Comparison of ENCODE assay signal across 27 cellular contexts in the genomic region with DNA sequence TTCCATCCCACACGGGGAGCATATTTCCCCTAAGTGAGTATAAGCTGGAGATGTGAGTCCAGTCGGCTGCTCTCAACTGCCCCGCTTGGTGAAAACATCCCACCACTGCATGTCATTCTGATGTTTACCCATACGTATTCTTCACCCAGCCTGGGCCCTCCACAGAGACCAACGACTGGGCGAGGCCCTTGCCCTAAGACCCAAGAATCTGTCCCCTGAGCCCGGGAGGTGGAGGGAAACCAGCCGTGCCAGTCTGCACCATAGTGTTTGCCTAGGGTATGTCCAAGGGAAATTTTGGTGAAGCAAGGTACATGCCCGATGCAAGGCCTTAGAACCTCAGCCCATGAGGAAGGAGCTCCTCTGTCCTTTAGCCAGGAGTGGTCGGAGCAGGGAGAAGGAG.
"Had no signal": no experiment of that assay in that cellular context is flagged by ENCODE, and none has a peak within 500 bp of the region (broad histone marks: within the 10 kb centered on the region; RNA-seq: fewer than 3 reads in every experiment).

No MANE protein-coding gene starts in this region.

- H3K27ac ChIP-seq: stomach, suprapubic skin, testis, thoracic aorta, thyroid gland, tibial artery, tibial nerve, transverse colon, upper lobe of left lung, upper lobe of right lung, uterus, vagina had no signal

- H3K36me3 ChIP-seq: stomach, suprapubic skin, thoracic aorta, thyroid gland, tibial artery, tibial nerve, transverse colon, upper lobe of left lung, upper lobe of right lung, uterus, vagina had no signal

- H3K4me3 ChIP-seq: stomach, suprapubic skin, testis, thoracic aorta, thyroid gland, tibial artery, tibial nerve, transverse colon, upper lobe of left lung, upper lobe of right lung, uterus, vagina had no signal

- H3K9me3 ChIP-seq: stomach, suprapubic skin, testis, thoracic aorta, thyroid gland, tibial artery, transverse colon, upper lobe of left lung, upper lobe of right lung, uterus, vagina had no signal

- H3K27me3 ChIP-seq: stomach, testis, thyroid gland, tibial nerve, transverse colon, upper lobe of left lung, upper lobe of right lung, uterus, vagina had no signal

- H3K27me3 Mint-ChIP-seq: stimulated activated memory B cell treated with anti-CD40 and anti-IgM and Interleukin-4, amounts not matched to agents 10 μg/mL and 1 μg/mL and 100 μg/mL, for 72 hours; stimulated activated naive B cell treated with anti-CD40 and anti-IgM and Interleukin-4, amounts not matched to agents 10 μg/mL and 1 μg/mL and 100 μg/mL, for 72 hours; stimulated activated naive CD8-positive, alpha-beta T cell treated with anti-CD3 and anti-CD28 coated beads, Interleukin-15, amount 100 ng/mL, for 72 hours; stimulated activated naive CD8-positive, alpha-beta T cell treated with anti-CD3 and anti-CD28 coated beads, Interleukin-15, Interleukin-2, amounts not matched to agents 100 ng/mL and 50 ng/mL, for 24 hours had no signal

- H3K9me3 Mint-ChIP-seq: stimulated activated effector memory CD8-positive, alpha-beta T cell treated with anti-CD3 and anti-CD28 coated beads, Interleukin-12 subunit alpha, Interleukin-12 subunit beta, amount 100 ng/mL, for 72 hours; stimulated activated naive CD8-positive, alpha-beta T cell treated with anti-CD3 and anti-CD28 coated beads, Interleukin-15, Interleukin-2, amounts not matched to agents 100 ng/mL and 50 ng/mL, for 24 hours; type B pancreatic cell had no signal

- H3K27ac Mint-ChIP-seq: stimulated activated effector memory CD8-positive, alpha-beta T cell treated with anti-CD3 and anti-CD28 coated beads, Interleukin-12 subunit alpha, Interleukin-12 subunit beta, amount 100 ng/mL, for 72 hours; stimulated activated naive CD8-positive, alpha-beta T cell treated with anti-CD3 and anti-CD28 coated beads, Interleukin-15, amount 100 ng/mL, for 72 hours; stimulated activated naive CD8-positive, alpha-beta T cell treated with anti-CD3 and anti-CD28 coated beads, Interleukin-15, Interleukin-2, amounts not matched to agents 100 ng/mL and 50 ng/mL, for 24 hours; type B pancreatic cell had no signal

- DNase-seq: stimulated activated CD4-positive, alpha-beta T cell treated with anti-CD3 and anti-CD28 coated beads, Interleukin-4, amount 100 ng/mL, for 1 hour; stimulated activated CD4-positive, alpha-beta T cell treated with anti-CD3 and anti-CD28 coated beads, Interleukin-4, amount 100 ng/mL, for 24 hours; stimulated activated CD4-positive, alpha-beta T cell treated with anti-CD3 and anti-CD28 coated beads, Interleukin-4, amount 100 ng/mL, for 4 hours; stimulated activated CD8-positive, alpha-beta memory T cell treated with anti-CD3 and anti-CD28 coated beads, Interleukin-4, amount 100 ng/mL, for 48 hours; stimulated activated naive B cell treated with anti-CD40 and anti-IgM and Interleukin-4, amounts not matched to agents 10 μg/mL and 1 μg/mL and 100 μg/mL, for 72 hours; stimulated activated naive CD4-positive, alpha-beta T cell; stimulated activated naive CD4-positive, alpha-beta T cell treated with Interleukin-2 at 50 U/mL for 16 hours; stimulated activated naive CD8-positive, alpha-beta T cell treated with anti-CD3 and anti-CD28 coated beads, Interleukin-15, amount 100 ng/mL, for 72 hours; stimulated activated naive CD8-positive, alpha-beta T cell treated with anti-CD3 and anti-CD28 coated beads, Interleukin-15, Interleukin-2, amounts not matched to agents 100 U/mL and 50 U/mL, for 24 hours; stomach; substantia nigra; testis; thyroid gland; tibial artery; transverse colon; trophoblast cell; upper lobe of left lung; upper lobe of right lung; uterus had no signal

- H3K36me3 Mint-ChIP-seq: stimulated activated effector memory CD8-positive, alpha-beta T cell treated with anti-CD3 and anti-CD28 coated beads, Interleukin-12 subunit alpha, Interleukin-12 subunit beta, amount 100 ng/mL, for 72 hours; stimulated activated memory B cell treated with anti-CD40 and anti-IgM and Interleukin-4, amounts not matched to agents 10 μg/mL and 1 μg/mL and 100 μg/mL, for 72 hours; type B pancreatic cell had no signal

- H3K4me3 Mint-ChIP-seq: stimulated activated effector memory CD8-positive, alpha-beta T cell treated with anti-CD3 and anti-CD28 coated beads, Interleukin-12 subunit alpha, Interleukin-12 subunit beta, amount 100 ng/mL, for 72 hours; stimulated activated memory B cell treated with anti-CD40 and anti-IgM and Interleukin-4, amounts not matched to agents 10 μg/mL and 1 μg/mL and 100 μg/mL, for 72 hours; stimulated activated naive B cell treated with anti-CD40 and anti-IgM and Interleukin-4, amounts not matched to agents 10 μg/mL and 1 μg/mL and 100 μg/mL, for 72 hours; stimulated activated naive CD8-positive, alpha-beta T cell treated with anti-CD3 and anti-CD28 coated beads, Interleukin-15, amount 100 ng/mL, for 72 hours; stimulated activated naive CD8-positive, alpha-beta T cell treated with anti-CD3 and anti-CD28 coated beads, Interleukin-15, Interleukin-2, amounts not matched to agents 100 ng/mL and 50 ng/mL, for 24 hours; type B pancreatic cell had no signal

- H3K4me1 ChIP-seq: suprapubic skin, testis, thyroid gland, transverse colon, upper lobe of left lung, upper lobe of right lung, uterus had no signal
